Comparison of ENCODE assay signal across 10 cellular contexts in genomic region chr4:74397748-74398426, GRCh38. TPM values are rescaled to one million over a fixed set of nuclear protein-coding genes. Genes with fewer than 3 reads are reported as not detected.
A peak's percentile ranks its signal among the peaks of the same experiment; 100 is the strongest.
DNase-seq lines count a peak whose midpoint lies in the region; ATAC-seq and TF ChIP-seq lines count a peak whose summit lies in the region.
"Had no signal": no experiment of that assay in that cellular context is flagged by ENCODE, and none has a peak within 500 bp of the region (broad histone marks: within the 10 kb centered on the region; RNA-seq: fewer than 3 reads in every experiment).

No MANE protein-coding gene starts in this region.

- peak overlapping the region; percentile 96 to 99 (median 98) for H3K27ac Mint-ChIP-seq in immature natural killer cell
- no peak overlapping the region for H3K27ac Mint-ChIP-seq in mesothelial cell of epicardium

- peak; percentile 45 for ATAC-seq in GM19351 (IDR thresholded peaks at IDR 0.05; ENCODE audit: unreplicated experiment)
- ATAC-seq in HG02973 (IDR thresholded peaks at IDR 0.05; ENCODE audit: unreplicated experiment), result no peak
- ATAC-seq: foreskin keratinocyte had no signal

- CTCF ChIA-PET in RWPE1 (lab: Yijun Ruan, JAX), result interaction anchor here (1.2 kb wide), 1 partner anchor 21 kb away, joined by 5 read pairs; no protein-coding TSS in a partner anchor

- no CpG with 5 or more reads among the region's 6 CpGs for WGBS in neuronal stem cell (ENCODE audit: extremely low coverage in 2 of 2, insufficient read length in 2 of 2, insufficient replicate concordance in 1 of 2), 2 donors

- no peak overlapping the region for H3K4me2 ChIP-seq in neuronal stem cell (ENCODE audit: insufficient read depth, low read length, poor library complexity, severe bottlenecking)

- no peaks in the 10 kb centered on the region for H3K79me1 ChIP-seq in neuronal stem cell (ENCODE audit: low read depth, low read length)

- no peak overlapping the region for H3K18ac ChIP-seq in neuronal stem cell (ENCODE audit: low read length)

- no peak overlapping the region for H3K9ac ChIP-seq in neuronal stem cell (ENCODE audit: low read depth, low read length, poor library complexity)

- H3K27ac ChIP-seq in ACC112 (ENCODE audit: low read depth, low read length) (peak overlapping the region; percentile 18), RWPE1 (peak overlapping the region; percentile 66), neuronal stem cell (replicated peaks; ENCODE audit: low read length) (no peak overlapping the region)
- H3K27ac ChIP-seq: foreskin keratinocyte had no signal

- no peaks in the 10 kb centered on the region for H3K9me3 ChIP-seq in neuronal stem cell (replicated peaks in 1 of 2; ENCODE audit: control insufficient read depth in 2 of 2, insufficient read depth in 1 of 2, low read depth in 1 of 2, low read length in 2 of 2)

- POLR2A ChIA-PET in RWPE1 (lab: Yijun Ruan, JAX; ENCODE audit: low non-redundant PET), result interaction anchor here (1.3 kb wide), 1 partner anchor 12 kb away, joined by 6 read pairs; no protein-coding TSS in a partner anchor

- H3K36me3 ChIP-seq in ACC112 (ENCODE audit: insufficient read depth, low read length) (no peaks in the 10 kb centered on the region), neuronal stem cell (replicated peaks in 1 of 2; ENCODE audit: control insufficient read depth in 2 of 2, insufficient read depth in 2 of 2, low read length in 2 of 2) (no peaks in the 10 kb centered on the region)

- H3K14ac ChIP-seq in neuronal stem cell (ENCODE audit: low read length), result no peak overlapping the region

- H4K91ac ChIP-seq in neuronal stem cell (ENCODE audit: low read depth, low read length, poor library complexity), result no peak overlapping the region

- peak overlapping the region; percentile 5 for H2AFZ ChIP-seq in ACC112 (ENCODE audit: low read length, unreplicated experiment)
- H2AFZ ChIP-seq in neuronal stem cell (ENCODE audit: low read length), result no peak overlapping the region

- H3K79me2 ChIP-seq in ACC112 (ENCODE audit: control insufficient read depth, insufficient read depth, low read length, unreplicated experiment), result no peaks in the 10 kb centered on the region

- DNase-seq in RWPE1 (ENCODE audit: low spot score) (no peak), immature natural killer cell (no peak), NCI-H146 (lab: John Stamatoyannopoulos, UW) (no peak), mesothelial cell of epicardium (ENCODE audit: low spot score in 2 of 2, unreplicated experiment in 2 of 2) (no peak), neuronal stem cell (ENCODE audit: low spot score) (no peak)
- DNase-seq: foreskin keratinocyte, SIG-M5 had no signal

- H3K23ac ChIP-seq in neuronal stem cell (ENCODE audit: low read depth, low read length, poor library complexity), result no peak overlapping the region

- H3K9me3 Mint-ChIP-seq in immature natural killer cell, result no peaks in the 10 kb centered on the region
- H3K9me3 Mint-ChIP-seq in mesothelial cell of epicardium, result peaks cover 6% of the 10 kb centered on the region

- H3K36me3 Mint-ChIP-seq in immature natural killer cell (no peaks in the 10 kb centered on the region), mesothelial cell of epicardium (no peaks in the 10 kb centered on the region)

- no peak overlapping the region for H3K4ac ChIP-seq in neuronal stem cell (ENCODE audit: low read length)

- peak overlapping the region; percentile 98 to 99 (median 98) for H3K4me3 Mint-ChIP-seq in immature natural killer cell
- H3K4me3 Mint-ChIP-seq in mesothelial cell of epicardium, result no peak overlapping the region

- peaks cover 16% of the 10 kb centered on the region for H3K4me1 ChIP-seq in ACC112 (ENCODE audit: control insufficient read depth, insufficient read depth, low read length, unreplicated experiment)
- no peaks in the 10 kb centered on the region for H3K4me1 ChIP-seq in neuronal stem cell (ENCODE audit: control insufficient read depth in 2 of 2, insufficient read depth in 1 of 2, low read depth in 1 of 2, low read length in 2 of 2)

- H2BK120ac ChIP-seq in neuronal stem cell (ENCODE audit: low read depth, low read length), result no peak overlapping the region

- no peak overlapping the region for H2BK15ac ChIP-seq in neuronal stem cell (ENCODE audit: low read length)

- no peak overlapping the region for H4K8ac ChIP-seq in neuronal stem cell (ENCODE audit: low read depth, low read length)

- H3K4me1 Mint-ChIP-seq in immature natural killer cell, result peaks cover 9 to 16% of the 10 kb centered on the region in 2 donors
- peaks cover 7% of the 10 kb centered on the region for H3K4me1 Mint-ChIP-seq in mesothelial cell of epicardium

- H3K27me3 ChIP-seq in ACC112 (ENCODE audit: insufficient read depth, low read length), result no peaks in the 10 kb centered on the region
- no peaks in the 10 kb centered on the region for H3K27me3 ChIP-seq in neuronal stem cell (ENCODE audit: control insufficient read depth in 3 of 3, insufficient read depth in 3 of 3, low read depth in 1 of 3, low read length in 3 of 3)
- H3K27me3 ChIP-seq: foreskin keratinocyte had no signal

- H2BK12ac ChIP-seq in neuronal stem cell (ENCODE audit: low read length), result no peak overlapping the region

- H2BK5ac ChIP-seq in neuronal stem cell (ENCODE audit: low read length), result no peak overlapping the region

- H3K27me3 Mint-ChIP-seq in immature natural killer cell (ENCODE audit: low read depth in 3 of 3) (peaks cover 0 to 7% (median 6%) of the 10 kb centered on the region in 3 donors), mesothelial cell of epicardium (ENCODE audit: low read depth) (no peaks in the 10 kb centered on the region)

- TF ChIP-seq CTCF in RWPE1 (conservative IDR thresholded peaks at IDR 0.05; ENCODE audit: low read depth) (no peak), mesothelial cell of epicardium (IDR thresholded peaks at IDR 0.05; ENCODE audit: unreplicated experiment) (no peak)

- H3K4me3 ChIP-seq in ACC112 (ENCODE audit: low read depth, low read length) (peak overlapping the region; percentile 55), neuronal stem cell (ENCODE audit: low read length in 2 of 2) (no peak overlapping the region)

- no peak overlapping the region for H2AK5ac ChIP-seq in neuronal stem cell (ENCODE audit: low read depth, low read length)

RNA-seq across cellular contexts. Expression of gene EREG, which starts 32.9 kb away (rescaled TPM):
- polyA plus RNA-seq in immature natural killer cell, result not detected
- total RNA-seq in mesothelial cell of epicardium, result 0.04 to 0.22 TPM in 2 of 3 replicates, not detected in the other
- polyA plus RNA-seq in neuronal stem cell (2013, experiment 1 of 2), result not detected
- polyA plus RNA-seq in neuronal stem cell (2013, experiment 2 of 2), result not detected

RNA-seq across cellular contexts. Expression of gene AREG, which starts 47.0 kb away (rescaled TPM):
- 10 to 100 TPM; 17.7 to 38.8 (median 28.8) TPM for polyA plus RNA-seq in immature natural killer cell
- total RNA-seq in mesothelial cell of epicardium, result 1.3 to 1.7 TPM (median 1.5 TPM) in 3 replicates
- 0.08 TPM for polyA plus RNA-seq in neuronal stem cell (2013, experiment 1 of 2)
- polyA plus RNA-seq in neuronal stem cell (2013, experiment 2 of 2), result 0.03 TPM
